Comparison of ENCODE assay signal across 10 cellular contexts in genomic region chr7:148882192-148882591, GRCh38. TPM values are rescaled to one million over a fixed set of nuclear protein-coding genes. Genes with fewer than 3 reads are reported as not detected.
DNase-seq lines count a peak whose midpoint lies in the region; ATAC-seq and TF ChIP-seq lines count a peak whose summit lies in the region.
"Had no signal": no experiment of that assay in that cellular context is flagged by ENCODE, and none has a peak within 500 bp of the region (broad histone marks: within the 10 kb centered on the region; RNA-seq: fewer than 3 reads in every experiment).

No MANE protein-coding gene starts in this region.

- H3K27me3 ChIP-seq in fibroblast of lung (ENCODE audit: control insufficient read depth, insufficient read depth, low read length) (no peaks in the 10 kb centered on the region), upper lobe of right lung (no peaks in the 10 kb centered on the region)

- TF ChIP-seq CTCF in fibroblast of lung (conservative IDR thresholded peaks at IDR 0.05 in 1 of 2, IDR thresholded peaks at IDR 0.05 in 1 of 2; ENCODE audit: low read depth in 1 of 2, low read length in 2 of 2), result no peak
- no peak for TF ChIP-seq CTCF in upper lobe of right lung (IDR thresholded peaks at IDR 0.05)

- peaks cover 61% of the 10 kb centered on the region for H3K4me1 Mint-ChIP-seq in stimulated activated naive CD8-positive, alpha-beta T cell treated with anti-CD3 and anti-CD28 coated beads, Interleukin-15, Interleukin-2, amounts not matched to agents 100 ng/mL and 50 ng/mL, for 24 hours (ENCODE audit: low read depth)

- no peaks in the 10 kb centered on the region for H4K20me1 ChIP-seq in fibroblast of lung (ENCODE audit: control insufficient read depth, extremely low read depth, insufficient read depth, low read length)

- H3K27me3 Mint-ChIP-seq in stimulated activated naive CD8-positive, alpha-beta T cell treated with anti-CD3 and anti-CD28 coated beads, Interleukin-15, Interleukin-2, amounts not matched to agents 100 ng/mL and 50 ng/mL, for 24 hours, result no peaks in the 10 kb centered on the region

- intact Hi-C loops in upper lobe of right lung (cut with DNase I), result no loop called here

- H3K36me3 Mint-ChIP-seq in stimulated activated naive CD8-positive, alpha-beta T cell treated with anti-CD3 and anti-CD28 coated beads, Interleukin-15, Interleukin-2, amounts not matched to agents 100 ng/mL and 50 ng/mL, for 24 hours (ENCODE audit: low read depth), result peaks cover 51% of the 10 kb centered on the region

- H3K4me1 ChIP-seq in fibroblast of lung (ENCODE audit: control insufficient read depth, extremely low read depth, insufficient read depth, low read length) (no peaks in the 10 kb centered on the region), upper lobe of right lung (peaks cover 3% of the 10 kb centered on the region)

- no peak for DNase-seq in stimulated activated naive CD8-positive, alpha-beta T cell treated with anti-CD3 and anti-CD28 coated beads, Interleukin-15, Interleukin-2, amounts not matched to agents 100 U/mL and 50 U/mL, for 24 hours
- DNase-seq in SK-N-MC (ENCODE audit: low read depth, low spot score) (no peak), fibroblast of lung (ENCODE audit: low read depth in 2 of 2) (no peak), upper lobe of right lung (no peak), T1000 (lab: John Stamatoyannopoulos, UW) (no peak), iPS-NIHi11 (ENCODE audit: low spot score) (no peak)
- DNase-seq in NK-92 treated with Interleukin-12 subunit alpha and Interleukin-12 subunit beta, amount 100 ng/mL, for 24 hours (lab: John Stamatoyannopoulos, UW), result no peak
- DNase-seq: DMS153, NCI-H1105 had no signal

- ATAC-seq in stimulated activated naive CD8-positive, alpha-beta T cell treated with anti-CD3 and anti-CD28 coated beads, Interleukin-15, Interleukin-2, amounts not matched to agents 100 U/mL and 50 U/mL, for 24 hours, result no peak
- no peak for ATAC-seq in upper lobe of right lung

- no peak overlapping the region for H3K27ac Mint-ChIP-seq in stimulated activated naive CD8-positive, alpha-beta T cell treated with anti-CD3 and anti-CD28 coated beads, Interleukin-15, Interleukin-2, amounts not matched to agents 100 ng/mL and 50 ng/mL, for 24 hours

- H3K36me3 ChIP-seq in SK-N-MC (ENCODE audit: insufficient read depth, low read length) (peaks cover 37% of the 10 kb centered on the region), fibroblast of lung (ENCODE audit: control insufficient read depth, insufficient read depth, low read length) (no peaks in the 10 kb centered on the region), upper lobe of right lung (no peaks in the 10 kb centered on the region)

- H3K9me3 ChIP-seq in SK-N-MC (ENCODE audit: low read depth, low read length) (no peaks in the 10 kb centered on the region), fibroblast of lung (ENCODE audit: control insufficient read depth, insufficient read depth, low read depth, low read length) (no peaks in the 10 kb centered on the region), upper lobe of right lung (no peaks in the 10 kb centered on the region)

- peaks cover 65% of the 10 kb centered on the region for H3K79me2 ChIP-seq in fibroblast of lung (ENCODE audit: control insufficient read depth, insufficient read depth, low read length)

- peak overlapping the region; percentile 91 for H3K4me2 ChIP-seq in fibroblast of lung (ENCODE audit: extremely low read depth, insufficient read depth, low read length)

- H3K9ac ChIP-seq in SK-N-MC (ENCODE audit: insufficient read length) (peak overlapping the region; percentile 87), fibroblast of lung (ENCODE audit: insufficient read depth, low read length) (no peak overlapping the region)

- H3K4me3 Mint-ChIP-seq in stimulated activated naive CD8-positive, alpha-beta T cell treated with anti-CD3 and anti-CD28 coated beads, Interleukin-15, Interleukin-2, amounts not matched to agents 100 ng/mL and 50 ng/mL, for 24 hours, result peak overlapping the region; percentile 99

- H3K9me3 Mint-ChIP-seq in stimulated activated naive CD8-positive, alpha-beta T cell treated with anti-CD3 and anti-CD28 coated beads, Interleukin-15, Interleukin-2, amounts not matched to agents 100 ng/mL and 50 ng/mL, for 24 hours, result peaks cover 5% of the 10 kb centered on the region

- H2AFZ ChIP-seq in fibroblast of lung (ENCODE audit: low read length), result no peak overlapping the region

- H3K27ac ChIP-seq in SK-N-MC (peak overlapping the region; percentile 59), fibroblast of lung (ENCODE audit: insufficient read depth, low read length) (no peak overlapping the region), upper lobe of right lung (no peak overlapping the region)

- H3K4me3 ChIP-seq in SK-N-MC (peak overlapping the region; percentile 89), fibroblast of lung (replicated peaks in 1 of 4; ENCODE audit: control extremely low read depth in 1 of 4, insufficient read depth in 1 of 4, low read depth in 3 of 4, low read length in 4 of 4) (peak overlapping the region in 3 of 4 experiments; percentile 67 to 98 (median 89)), upper lobe of right lung (peak overlapping the region; percentile 74)

RNA-seq across cellular contexts. Expression of gene EZH2, which starts 1.9 kb away (rescaled TPM):
- total RNA-seq in fibroblast of lung, result 6.7 and 7.1 TPM in 2 replicates
- polyA plus RNA-seq in fibroblast of lung, result 10.1 and 24.8 TPM in 2 replicates
- polyA plus RNA-seq in fibroblast of lung (2012), result 5.6 and 14.7 TPM in 2 replicates
- polyA minus RNA-seq in fibroblast of lung (ENCODE audit: low replicate concordance), result 1.5 and 7.3 TPM in 2 replicates
- total RNA-seq in upper lobe of right lung, result 3.7 TPM
